ENCODE assay signal across 5 cellular contexts in the genomic region with DNA sequence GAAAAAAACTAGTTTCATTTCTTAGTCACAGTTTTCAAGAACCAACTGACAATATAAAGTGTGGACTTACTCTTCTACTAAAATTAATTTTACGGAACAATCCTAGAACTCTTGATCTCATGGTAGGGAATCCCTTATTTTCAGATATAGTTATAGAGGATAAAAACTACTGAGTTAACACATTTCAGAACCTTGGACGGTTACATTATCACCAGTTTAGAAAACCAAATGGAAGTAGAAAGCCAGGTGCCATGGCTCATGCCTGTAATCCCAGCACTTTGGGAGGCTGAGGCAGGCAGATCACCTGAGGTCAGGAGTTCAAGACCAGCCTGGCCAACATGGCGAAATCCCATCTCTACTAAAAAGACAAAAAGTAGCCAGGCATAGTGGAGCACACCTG. TPM values are rescaled to one million over a fixed set of nuclear protein-coding genes. Genes with fewer than 3 reads are reported as not detected.
DNase-seq lines count a peak whose midpoint lies in the region; ATAC-seq, FAIRE-seq and TF ChIP-seq lines count a peak whose summit lies in the region.
"Not testable (repeated sequence)": the region's sequence is repeated elsewhere in the genome, so short reads cannot be mapped to it uniquely, and the experiment has no call there.

No MANE protein-coding gene starts in this region.

- H4K5ac ChIP-seq in H9 (ENCODE audit: insufficient read length, low read depth, low read length) = not testable (repeated sequence)

- not testable (repeated sequence) for H3K4ac ChIP-seq in H9 (ENCODE audit: low read depth, low read length)

- WGBS in A549 (ENCODE audit: missing lambda C conversion rate) = 97% methylated on average over 3 of the region's 3 CpGs
- no CpG with 5 or more reads among the region's 3 CpGs for WGBS in H9 (ENCODE audit: extremely low coverage, insufficient read length, low lambda C conversion rate)

- peaks cover 37 to 64% (median 60%) of the 10 kb centered on the region in 3 experiments for H3K36me3 Mint-ChIP-seq in H9 (ENCODE audit: insufficient read depth in 1 of 3, low read depth in 3 of 3)
- peaks cover 85% of the 10 kb centered on the region for H3K36me3 Mint-ChIP-seq in activated T-cell treated with anti-CD3 and anti-CD28 coated beads, Interleukin-2, amount 50 U/mL, for 24 hours (ENCODE audit: low read depth)

- not testable (repeated sequence) for H2AFZ ChIP-seq in H9 (ENCODE audit: low read length)

- not testable (repeated sequence) for FAIRE-seq in A549 (lab: Jason Lieb, UNC)

- not testable (repeated sequence) for H2BK12ac ChIP-seq in H9 (ENCODE audit: insufficient read length, low read depth, low read length)

- DNase-seq in A549 (ENCODE audit: low read depth in 1 of 2, low spot score in 1 of 2); H9; activated T-cell treated with anti-CD3 and anti-CD28 coated beads, Interleukin-2, amount 50 U/mL, for 24 hours: not testable (repeated sequence)

- not testable (repeated sequence) for TF ChIP-seq EP300 in A549 (IDR thresholded peaks at IDR 0.05)

- H2AK5ac ChIP-seq in H9 (ENCODE audit: insufficient read length, low read length) = not testable (repeated sequence)

- H3K9ac ChIP-seq in H9 (ENCODE audit: extremely low read depth, insufficient read length, low read length); HUES48 (ENCODE audit: low read depth, low read length); iPS-18a (ENCODE audit: low read length): not testable (repeated sequence)

- H3K14ac ChIP-seq in H9 (ENCODE audit: insufficient read depth, low read length) = not testable (repeated sequence)

- not testable (repeated sequence) for H4K91ac ChIP-seq in H9 (ENCODE audit: insufficient read length, low read depth, low read length)

- H3K9me3 ChIP-seq in A549; H9 (ENCODE audit: control insufficient read depth, low read depth, low read length); HUES48 (ENCODE audit: control insufficient read depth, insufficient read depth, low read length); iPS-18a (ENCODE audit: control insufficient read depth, low read depth, low read length): not testable (repeated sequence)

- H3K23ac ChIP-seq in H9 (ENCODE audit: insufficient read length, low read depth, low read length) = not testable (repeated sequence)

- H4K8ac ChIP-seq in H9 (replicated peaks; ENCODE audit: insufficient read length, low read depth, low read length) = not testable (repeated sequence)

- not testable (repeated sequence) for H3K18ac ChIP-seq in H9 (ENCODE audit: insufficient read length, low read depth, low read length)

- H3K9me3 Mint-ChIP-seq in H9; activated T-cell treated with anti-CD3 and anti-CD28 coated beads, Interleukin-2, amount 50 U/mL, for 24 hours: not testable (repeated sequence)

- H2BK120ac ChIP-seq in H9 (ENCODE audit: low read depth, low read length, poor library complexity, severe bottlenecking) = not testable (repeated sequence)

- H3K4me2 ChIP-seq in A549; H9 (ENCODE audit: insufficient read depth, insufficient read length, low read length): not testable (repeated sequence)

- not testable (repeated sequence) for H3K27me3 ChIP-seq in H9 (ENCODE audit: insufficient read depth, low read length); HUES48 (ENCODE audit: control insufficient read depth, insufficient read depth, low read length); iPS-18a (ENCODE audit: control insufficient read depth, insufficient read depth, low read length)

- TF ChIP-seq CTCF in A549 (IDR thresholded peaks at IDR 0.05); H9 (conservative IDR thresholded peaks at IDR 0.05): not testable (repeated sequence)

- TF ChIP-seq RAD21 in A549 (conservative IDR thresholded peaks at IDR 0.05 in 1 of 2, IDR thresholded peaks at IDR 0.05 in 1 of 2) = not testable (repeated sequence)

- H3K4me1 ChIP-seq in A549; H9 (ENCODE audit: insufficient read depth, low read length): not testable (repeated sequence)
- H3K4me1 ChIP-seq in HUES48 (ENCODE audit: control insufficient read depth, insufficient read depth, low read length) = peaks cover 24% of the 10 kb centered on the region
- H3K4me1 ChIP-seq in iPS-18a (ENCODE audit: control insufficient read depth, low read depth, low read length) = peaks cover 17% of the 10 kb centered on the region

- peaks cover 11 to 18% of the 10 kb centered on the region in 2 experiments for H3K4me1 Mint-ChIP-seq in H9
- peaks cover 13% of the 10 kb centered on the region for H3K4me1 Mint-ChIP-seq in activated T-cell treated with anti-CD3 and anti-CD28 coated beads, Interleukin-2, amount 50 U/mL, for 24 hours (ENCODE audit: low read depth)

- not testable (repeated sequence) for H3T11ph ChIP-seq in H9 (ENCODE audit: low read length)

- TF ChIP-seq POLR2A in A549 (IDR thresholded peaks at IDR 0.05; ENCODE audit: low read length) = not testable (repeated sequence)

- not testable (repeated sequence) for ATAC-seq in A549

- POLR2A ChIA-PET in A549 (lab: Yijun Ruan, JAX) = not testable (repeated sequence)

- peak overlapping the region in 2 of 3 experiments; percentile 20 to 65; a peak in 1 of 7 replicates for H3K27ac Mint-ChIP-seq in H9
- peak overlapping the region; percentile 41 for H3K27ac Mint-ChIP-seq in activated T-cell treated with anti-CD3 and anti-CD28 coated beads, Interleukin-2, amount 50 U/mL, for 24 hours

- H3K79me2 ChIP-seq in H9 (ENCODE audit: insufficient read depth, low read length) = not testable (repeated sequence)

- CTCF ChIA-PET in A549 (lab: Yijun Ruan, JAX) = not testable (repeated sequence)

- H3K27me3 Mint-ChIP-seq in H9 (ENCODE audit: low read depth); activated T-cell treated with anti-CD3 and anti-CD28 coated beads, Interleukin-2, amount 50 U/mL, for 24 hours: not testable (repeated sequence)

- H3K56ac ChIP-seq in H9 (ENCODE audit: insufficient read length, low read depth, low read length) = not testable (repeated sequence)

- not testable (repeated sequence) for H3K23me2 ChIP-seq in H9 (ENCODE audit: insufficient read length, low read depth, low read length, poor library complexity, severe bottlenecking)

- H2BK20ac ChIP-seq in H9 (ENCODE audit: low read depth, low read length, poor library complexity, severe bottlenecking) = not testable (repeated sequence)

- H2BK15ac ChIP-seq in H9 (ENCODE audit: low read depth, low read length) = not testable (repeated sequence)

- not testable (repeated sequence) for H3K4me3 Mint-ChIP-seq in H9; activated T-cell treated with anti-CD3 and anti-CD28 coated beads, Interleukin-2, amount 50 U/mL, for 24 hours

- H4K20me1 ChIP-seq in H9 (ENCODE audit: control insufficient read depth, insufficient read depth, insufficient read length) = not testable (repeated sequence)

- H2BK5ac ChIP-seq in H9 (ENCODE audit: insufficient read length, low read length) = not testable (repeated sequence)

- H3K36me3 ChIP-seq in HUES48 (ENCODE audit: control insufficient read depth, insufficient read depth, low read length) (peaks cover 72% of the 10 kb centered on the region), iPS-18a (ENCODE audit: control insufficient read depth, low read depth, low read length) (peaks cover 62% of the 10 kb centered on the region)

- H3K79me1 ChIP-seq in H9 (ENCODE audit: insufficient read depth, low read depth, low read length, poor library complexity, severe bottlenecking) = not testable (repeated sequence)

- not testable (repeated sequence) for H3K27ac ChIP-seq in A549; H9 (ENCODE audit: insufficient read length, low read depth, low read length); iPS-18a (ENCODE audit: low read length)
- H3K27ac ChIP-seq in HUES48 (ENCODE audit: low read depth, low read length) = peak overlapping the region; percentile 79

- not testable (repeated sequence) for H3K4me3 ChIP-seq in A549; HUES48 (ENCODE audit: low read depth, low read length)
- peak overlapping the region; percentile 6 for H3K4me3 ChIP-seq in iPS-18a (ENCODE audit: low read length)

RNA-seq across cellular contexts. Expression of a gene that starts 13.9 kb away (rescaled TPM):
- polyA plus RNA-seq in A549 (2011; rRNA removed) (10.9 and 12.8 TPM in 2 replicates), A549 (2017; fragmentation: RNase III; extraction: RNeasy Plus Mini Kit Qiagen cat#74134 plus additional on column Dnase treatment) (5.1 to 5.3 TPM (median 5.2 TPM) in 3 replicates)
- polyA plus RNA-seq in A549 (2012; cell fraction: cytosol; rRNA removed) = 1.5 and 1.6 TPM in 2 replicates
- 1.2 and 2.1 TPM in 2 replicates for polyA plus RNA-seq in A549 (2012; cell fraction: nucleus; rRNA removed)
- polyA minus RNA-seq in A549 (2011; rRNA and poly(A)+ RNA removed) = 11.5 and 14.5 TPM in 2 replicates
- 34.5 and 34.9 TPM in 2 replicates for total RNA-seq in H9 (2021)

RNA-seq across cellular contexts. Expression of a gene that starts 14.4 kb away (rescaled TPM):
- polyA plus RNA-seq in A549 (2011; rRNA removed) = 86.7 and 87.4 TPM in 2 replicates
- polyA plus RNA-seq in A549 (2012; cell fraction: cytosol; rRNA removed) = 42.6 and 43.3 TPM in 2 replicates
- polyA plus RNA-seq in A549 (2012; cell fraction: nucleus; rRNA removed) = 55.5 and 61.7 TPM in 2 replicates
- 40.1 to 42.7 TPM (median 40.9 TPM) in 3 replicates for polyA plus RNA-seq in A549 (2017; fragmentation: RNase III; extraction: RNeasy Plus Mini Kit Qiagen cat#74134 plus additional on column Dnase treatment)
- polyA minus RNA-seq in A549 (2011; rRNA and poly(A)+ RNA removed) = 107 and 112 TPM in 2 replicates
- total RNA-seq in H9 (2021) = 83.5 and 91.2 TPM in 2 replicates

RNA-seq across cellular contexts. Expression of a gene that starts 53.5 kb away (rescaled TPM):
- polyA plus RNA-seq in A549 (2011; rRNA removed) = 2.5 and 2.8 TPM in 2 replicates
- 0.56 and 0.61 TPM in 2 replicates for polyA plus RNA-seq in A549 (2012; cell fraction: cytosol; rRNA removed)
- polyA plus RNA-seq in A549 (2012; cell fraction: nucleus; rRNA removed) = 2.7 and 2.9 TPM in 2 replicates
- 0.83 to 1.7 TPM (median 1.2 TPM) in 3 replicates for polyA plus RNA-seq in A549 (2017; fragmentation: RNase III; extraction: RNeasy Plus Mini Kit Qiagen cat#74134 plus additional on column Dnase treatment)
- 1.5 and 4.1 TPM in 2 replicates for polyA minus RNA-seq in A549 (2011; rRNA and poly(A)+ RNA removed)
- 0.18 and 0.42 TPM in 2 replicates for total RNA-seq in H9 (2021)
